In the genomic region with DNA sequence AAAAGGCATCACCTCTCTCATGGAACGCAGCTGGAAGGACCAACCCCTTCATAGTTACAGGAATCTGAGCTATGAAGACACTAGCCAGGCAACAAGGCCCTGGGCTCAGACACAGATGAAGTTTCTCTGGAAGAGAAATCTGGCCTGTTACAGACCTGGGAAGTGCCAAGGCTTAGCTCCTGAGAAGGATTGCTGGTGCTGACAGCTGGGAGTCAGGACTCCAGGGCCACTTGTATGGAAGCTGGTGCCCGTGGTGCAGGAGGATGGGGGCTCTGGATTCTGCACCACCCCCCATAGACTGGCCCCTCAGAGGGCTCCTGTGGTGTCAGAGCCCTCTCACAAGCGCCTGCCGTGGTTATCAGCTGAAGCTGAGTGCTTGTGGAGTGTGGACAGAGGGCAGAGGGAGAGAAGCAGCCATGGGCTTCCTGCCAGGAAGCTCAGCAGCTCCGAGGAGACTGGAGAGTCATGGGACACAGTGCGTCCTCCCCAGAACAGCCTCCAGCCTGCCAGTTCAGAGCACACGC, we compare ENCODE assay signal across 11 cellular contexts.
A peak's percentile ranks its signal among the peaks of the same experiment; 100 is the strongest.
DNase-seq lines count a peak whose midpoint lies in the region; ATAC-seq and TF ChIP-seq lines count a peak whose summit lies in the region.
"Had no signal": no experiment of that assay in that cellular context is flagged by ENCODE, and none has a peak within 500 bp of the region (broad histone marks: within the 10 kb centered on the region; RNA-seq: fewer than 3 reads in every experiment).

No MANE protein-coding gene starts in this region.

- H3K4me2 ChIP-seq in PC-3 (ENCODE audit: low read length): no peak overlapping the region

- no peaks in the 10 kb centered on the region for H3K36me3 ChIP-seq in muscle layer of duodenum (ENCODE audit: control insufficient read depth in 1 of 2, insufficient read depth in 2 of 2, low read length in 2 of 2)
- no peaks in the 10 kb centered on the region for H3K36me3 ChIP-seq in uterus
- no peaks in the 10 kb centered on the region for H3K36me3 ChIP-seq in PC-3 (ENCODE audit: low read depth, low read length)

- no peaks in the 10 kb centered on the region for H3K36me3 Mint-ChIP-seq in activated naive CD8-positive, alpha-beta T cell
- no peaks in the 10 kb centered on the region for H3K36me3 Mint-ChIP-seq in activated naive CD8-positive, alpha-beta T cell treated with anti-CD3 and anti-CD28 coated beads, Interleukin-2, amount 50 U/mL, for 24 hours (ENCODE audit: low read depth)
- no peaks in the 10 kb centered on the region for H3K36me3 Mint-ChIP-seq in osteocyte (ENCODE audit: unreplicated experiment)
- H3K36me3 Mint-ChIP-seq in activated CD4-positive, alpha-beta T cell treated with anti-CD3 and anti-CD28 coated beads, Interleukin-2, amount 10 ng/mL, durations not matched to agents 24 days and 14 days (ENCODE audit: low read depth): no peaks in the 10 kb centered on the region
- H3K36me3 Mint-ChIP-seq: stimulated activated effector memory CD8-positive, alpha-beta T cell treated with anti-CD3 and anti-CD28 coated beads, Interleukin-12 subunit alpha, Interleukin-12 subunit beta, amount 100 ng/mL, for 72 hours had no signal

- no peak overlapping the region for H3K4me3 Mint-ChIP-seq in activated naive CD8-positive, alpha-beta T cell
- no peak overlapping the region for H3K4me3 Mint-ChIP-seq in activated naive CD8-positive, alpha-beta T cell treated with anti-CD3 and anti-CD28 coated beads, Interleukin-2, amount 50 U/mL, for 24 hours
- H3K4me3 Mint-ChIP-seq in osteocyte (ENCODE audit: unreplicated experiment): no peak overlapping the region
- no peak overlapping the region for H3K4me3 Mint-ChIP-seq in activated CD4-positive, alpha-beta T cell treated with anti-CD3 and anti-CD28 coated beads, Interleukin-2, amount 10 ng/mL, durations not matched to agents 24 days and 14 days
- H3K4me3 Mint-ChIP-seq: stimulated activated effector memory CD8-positive, alpha-beta T cell treated with anti-CD3 and anti-CD28 coated beads, Interleukin-12 subunit alpha, Interleukin-12 subunit beta, amount 100 ng/mL, for 72 hours had no signal

- no peak for DNase-seq in activated naive CD8-positive, alpha-beta T cell treated with anti-CD3 and anti-CD28 coated beads, Interleukin-2, amount 50 U/mL, for 24 hours
- DNase-seq in fibroblast of villous mesenchyme (ENCODE audit: low read depth): peak; percentile 49
- peak; percentile 60 to 63 for DNase-seq in uterus
- DNase-seq in PC-3: no peak
- DNase-seq in osteocyte (ENCODE audit: extremely low spot score, unreplicated experiment): no peak
- DNase-seq in activated CD4-positive, alpha-beta T cell treated with anti-CD3 and anti-CD28 coated beads, Interleukin-2, amount 10 ng/mL, durations not matched to agents 24 days and 14 days: no peak
- DNase-seq: caudate nucleus had no signal

- CTCF ChIA-PET in PC-3 (lab: Charles Lee): no interaction called here

- H3K27me3 ChIP-seq in muscle layer of duodenum (ENCODE audit: low read depth, low read length): no peaks in the 10 kb centered on the region
- H3K27me3 ChIP-seq in uterus: no peaks in the 10 kb centered on the region
- H3K27me3 ChIP-seq in PC-3 (ENCODE audit: low read length): no peaks in the 10 kb centered on the region

- no peaks in the 10 kb centered on the region for H3K9me2 ChIP-seq in PC-3 (replicated peaks; ENCODE audit: low read length)

- no peaks in the 10 kb centered on the region for H3F3A ChIP-seq in PC-3 (ENCODE audit: low read length, unreplicated experiment)

- TF ChIP-seq POLR2A in uterus (IDR thresholded peaks at IDR 0.05): no peak

- H3K79me2 ChIP-seq in PC-3 (ENCODE audit: low read length): no peaks in the 10 kb centered on the region

- H4K20me1 ChIP-seq in PC-3 (ENCODE audit: low read length): no peaks in the 10 kb centered on the region

- H3K4me3 ChIP-seq in fibroblast of villous mesenchyme (ENCODE audit: low read depth, low read length) (no peak overlapping the region), muscle layer of duodenum (ENCODE audit: low read depth in 1 of 2, low read length in 2 of 2) (peak overlapping the region in 1 of 2 donors; percentile 6), uterus (no peak overlapping the region), PC-3 (ENCODE audit: low read length) (no peak overlapping the region)

- intact Hi-C loops in uterus (cut with DNase I; ENCODE audit: low total_unique reads) (no loop called here), PC-3 (cut with micrococcal nuclease) (no loop called here)
- intact Hi-C loops in activated CD4-positive, alpha-beta T cell treated with anti-CD3 and anti-CD28 coated beads, Interleukin-2, amount 10 ng/mL, durations not matched to agents 24 days and 14 days (cut with micrococcal nuclease): no loop called here

- H2AFZ ChIP-seq in PC-3 (ENCODE audit: low read length): no peak overlapping the region

- no peaks in the 10 kb centered on the region for H3K27me3 Mint-ChIP-seq in activated naive CD8-positive, alpha-beta T cell
- H3K27me3 Mint-ChIP-seq in activated naive CD8-positive, alpha-beta T cell treated with anti-CD3 and anti-CD28 coated beads, Interleukin-2, amount 50 U/mL, for 24 hours: no peaks in the 10 kb centered on the region
- peaks cover 3% of the 10 kb centered on the region for H3K27me3 Mint-ChIP-seq in osteocyte (ENCODE audit: unreplicated experiment)
- no peaks in the 10 kb centered on the region for H3K27me3 Mint-ChIP-seq in activated CD4-positive, alpha-beta T cell treated with anti-CD3 and anti-CD28 coated beads, Interleukin-2, amount 10 ng/mL, durations not matched to agents 24 days and 14 days

- H3K27ac Mint-ChIP-seq in activated naive CD8-positive, alpha-beta T cell: peak overlapping the region; percentile 28
- H3K27ac Mint-ChIP-seq in activated naive CD8-positive, alpha-beta T cell treated with anti-CD3 and anti-CD28 coated beads, Interleukin-2, amount 50 U/mL, for 24 hours: no peak overlapping the region
- no peak overlapping the region for H3K27ac Mint-ChIP-seq in osteocyte (ENCODE audit: unreplicated experiment)
- H3K27ac Mint-ChIP-seq in activated CD4-positive, alpha-beta T cell treated with anti-CD3 and anti-CD28 coated beads, Interleukin-2, amount 10 ng/mL, durations not matched to agents 24 days and 14 days: no peak overlapping the region

- no TSS peak for BruUV-seq in PC-3 (replicated peaks; lab: Mats Ljungman, UMichigan)

- ATAC-seq in activated naive CD8-positive, alpha-beta T cell treated with anti-CD3 and anti-CD28 coated beads, Interleukin-2, amount 50 U/mL, for 24 hours: no peak
- ATAC-seq in PC-3: no peak

- H3K9me3 ChIP-seq in muscle layer of duodenum (ENCODE audit: control insufficient read depth in 1 of 2, low read length in 2 of 2) (no peaks in the 10 kb centered on the region), uterus (no peaks in the 10 kb centered on the region), PC-3 (ENCODE audit: low read length) (no peaks in the 10 kb centered on the region)

- H3K4me1 ChIP-seq in muscle layer of duodenum (ENCODE audit: control insufficient read depth in 1 of 2, insufficient read depth in 2 of 2, low read length in 2 of 2) (peaks cover 5 to 25% of the 10 kb centered on the region in 2 donors), uterus (peaks cover 0 to 7% of the 10 kb centered on the region in 2 donors), PC-3 (ENCODE audit: insufficient read depth, low read length) (peaks cover 16% of the 10 kb centered on the region)

- H3K9me3 Mint-ChIP-seq in activated naive CD8-positive, alpha-beta T cell (ENCODE audit: low read depth): no peaks in the 10 kb centered on the region
- no peaks in the 10 kb centered on the region for H3K9me3 Mint-ChIP-seq in activated naive CD8-positive, alpha-beta T cell treated with anti-CD3 and anti-CD28 coated beads, Interleukin-2, amount 50 U/mL, for 24 hours
- no peaks in the 10 kb centered on the region for H3K9me3 Mint-ChIP-seq in osteocyte (ENCODE audit: unreplicated experiment)
- H3K9me3 Mint-ChIP-seq in activated CD4-positive, alpha-beta T cell treated with anti-CD3 and anti-CD28 coated beads, Interleukin-2, amount 10 ng/mL, durations not matched to agents 24 days and 14 days: no peaks in the 10 kb centered on the region
- H3K9me3 Mint-ChIP-seq: stimulated activated effector memory CD8-positive, alpha-beta T cell treated with anti-CD3 and anti-CD28 coated beads, Interleukin-12 subunit alpha, Interleukin-12 subunit beta, amount 100 ng/mL, for 72 hours had no signal

- TF ChIP-seq CTCF in fibroblast of villous mesenchyme (IDR thresholded peaks at IDR 0.05; ENCODE audit: insufficient read depth, low read depth, low read length): no peak
- TF ChIP-seq CTCF in uterus (IDR thresholded peaks at IDR 0.05): no peak
- no peak for TF ChIP-seq CTCF in PC-3 (conservative IDR thresholded peaks at IDR 0.05; ENCODE audit: low read depth, low read length)
- no peak for TF ChIP-seq CTCF in osteocyte (IDR thresholded peaks at IDR 0.05)

- POLR2A ChIA-PET in PC-3 (lab: Charles Lee; ENCODE audit: unreplicated experiment): no interaction called here

- no peak overlapping the region for H3K9ac ChIP-seq in PC-3 (ENCODE audit: low read length)

- H3K27ac ChIP-seq in muscle layer of duodenum (ENCODE audit: low read length) (peak overlapping the region; percentile 62), uterus (peak overlapping the region; percentile 25 to 29), PC-3 (ENCODE audit: low read length) (no peak overlapping the region)
- H3K27ac ChIP-seq: RWPE1 had no signal

- peaks cover 51% of the 10 kb centered on the region for H3K4me1 Mint-ChIP-seq in activated naive CD8-positive, alpha-beta T cell (ENCODE audit: low read depth)
- H3K4me1 Mint-ChIP-seq in activated naive CD8-positive, alpha-beta T cell treated with anti-CD3 and anti-CD28 coated beads, Interleukin-2, amount 50 U/mL, for 24 hours: peaks cover 42% of the 10 kb centered on the region
- H3K4me1 Mint-ChIP-seq in osteocyte (ENCODE audit: unreplicated experiment): peaks cover 18% of the 10 kb centered on the region
- peaks cover 27% of the 10 kb centered on the region for H3K4me1 Mint-ChIP-seq in activated CD4-positive, alpha-beta T cell treated with anti-CD3 and anti-CD28 coated beads, Interleukin-2, amount 10 ng/mL, durations not matched to agents 24 days and 14 days

Comparison
In these comparisons a context has a peak if more than half of its experiments do, and no peak if none do; other contexts are left out.
1. DNase-seq: peak in fibroblast of villous mesenchyme (single experiment) and uterus (2 of 2); none in activated naive CD8-positive, alpha-beta T cell treated with anti-CD3 and anti-CD28 coated beads, Interleukin-2, amount 50 U/mL, for 24 hours (single experiment), PC-3 (single experiment), osteocyte (single experiment) and activated CD4-positive, alpha-beta T cell treated with anti-CD3 and anti-CD28 coated beads, Interleukin-2, amount 10 ng/mL, durations not matched to agents 24 days and 14 days (single experiment).